ENCODE assay signal across 18 cellular contexts in genomic region chr3:72113564-72113963, GRCh38.
A peak's percentile ranks its signal among the peaks of the same experiment; 100 is the strongest.
DNase-seq lines count a peak whose midpoint lies in the region; ATAC-seq, FAIRE-seq and TF ChIP-seq lines count a peak whose summit lies in the region.
"Had no signal": no experiment of that assay in that cellular context is flagged by ENCODE, and none has a peak within 500 bp of the region (broad histone marks: within the 10 kb centered on the region; RNA-seq: fewer than 3 reads in every experiment).

No MANE protein-coding gene starts in this region.

- H3K4me2 ChIP-seq in K562 (ENCODE audit: insufficient read depth, low read length): no peak overlapping the region
- H3K4me2 ChIP-seq in MM.1S (ENCODE audit: low read depth, low read length): no peak overlapping the region

- in situ Hi-C loops in K562 (cut with MboI): no loop called here

- H3K27ac ChIP-seq in heart left ventricle: no peak overlapping the region
- no peak overlapping the region for H3K27ac ChIP-seq in HEK293 (ENCODE audit: extremely low read depth, low read depth, low read length)
- no peak overlapping the region for H3K27ac ChIP-seq in K562 (ENCODE audit: extremely low read depth, low read depth, low read length)
- no peak overlapping the region for H3K27ac ChIP-seq in MM.1S (ENCODE audit: low read length)

- BruUV-seq in K562 (replicated peaks; lab: Mats Ljungman, UMichigan): no TSS peak

- TF ChIP-seq EP300 in K562 (IDR thresholded peaks at IDR 0.05; ENCODE audit: low read length): no peak

- TF ChIP-seq POLR2A in heart left ventricle (IDR thresholded peaks at IDR 0.05): no peak
- TF ChIP-seq POLR2A in K562 (conservative IDR thresholded peaks at IDR 0.05): no peak

- H3K36me3 ChIP-seq in heart left ventricle: no peaks in the 10 kb centered on the region
- no peaks in the 10 kb centered on the region for H3K36me3 ChIP-seq in HEK293 (ENCODE audit: control insufficient read depth in 2 of 2, insufficient read depth in 1 of 2, low read length in 2 of 2)
- H3K36me3 ChIP-seq in K562 (ENCODE audit: control insufficient read depth, insufficient read depth, low read length): no peaks in the 10 kb centered on the region
- H3K36me3 ChIP-seq in MM.1S (replicated peaks; ENCODE audit: insufficient read depth, low read length): no peaks in the 10 kb centered on the region
- H3K36me3 ChIP-seq: HAP-1 had no signal

- H3K9me3 ChIP-seq in heart left ventricle (no peaks in the 10 kb centered on the region), HEK293 (ENCODE audit: control insufficient read depth, insufficient read depth, low read depth, low read length) (no peaks in the 10 kb centered on the region), K562 (replicated peaks; ENCODE audit: control insufficient read depth, insufficient read depth, low read depth, low read length) (no peaks in the 10 kb centered on the region), MM.1S (replicated peaks; ENCODE audit: insufficient read depth, low read length) (no peaks in the 10 kb centered on the region)
- H3K9me3 ChIP-seq: HAP-1 had no signal

- no peak for TF ChIP-seq CTCF in heart left ventricle (IDR thresholded peaks at IDR 0.05)
- no peak for TF ChIP-seq CTCF in HEK293 (tag by site-specific recombination; IDR thresholded peaks at IDR 0.05)
- no peak for TF ChIP-seq CTCF in K562 (IDR thresholded peaks at IDR 0.05 in 2 of 3, conservative IDR thresholded peaks at IDR 0.05 in 1 of 3; ENCODE audit: insufficient read depth in 2 of 3, low read depth in 1 of 3, low read length in 3 of 3)
- no peak for TF ChIP-seq CTCF in MM.1S (IDR thresholded peaks at IDR 0.05; ENCODE audit: low read length)

- intact Hi-C loops in heart left ventricle (cut with DNase I) (no loop called here), Right ventricle myocardium inferior (cut with DNase I) (no loop called here), K562 (cut with micrococcal nuclease) (no loop called here)

- WGBS in heart left ventricle, 4 donors: 27 to 59% (median 52%) methylated on average over 1 of the region's 1 CpG
- WGBS in K562 (ENCODE audit: insufficient coverage, low coverage, missing lambda C conversion rate): 0% methylated on average over 1 of the region's 1 CpG

- H3K4me1 ChIP-seq in heart left ventricle (peaks cover 0 to 6% (median 0%) of the 10 kb centered on the region in 12 donors), HEK293 (ENCODE audit: control insufficient read depth, insufficient read depth, low read length) (no peaks in the 10 kb centered on the region), K562 (replicated peaks in 1 of 2; ENCODE audit: control insufficient read depth in 2 of 2, insufficient read depth in 2 of 2, low read length in 2 of 2) (peaks cover 0 to 10% of the 10 kb centered on the region in 2 experiments; a peak in 2 of 5 replicates), MM.1S (ENCODE audit: low read length) (no peaks in the 10 kb centered on the region)
- H3K4me1 ChIP-seq: HAP-1 had no signal

- no peaks in the 10 kb centered on the region for H4K20me1 ChIP-seq in K562 (replicated peaks; ENCODE audit: control insufficient read depth, insufficient read depth, low read length)
- H4K20me1 ChIP-seq in MM.1S (ENCODE audit: insufficient read depth, low read length): no peaks in the 10 kb centered on the region

- H3K79me2 ChIP-seq in K562 (ENCODE audit: control insufficient read depth, insufficient read depth, low read length) (no peaks in the 10 kb centered on the region), MM.1S (ENCODE audit: low read length) (no peaks in the 10 kb centered on the region)

- no peaks in the 10 kb centered on the region for H3K9me1 ChIP-seq in K562 (ENCODE audit: control insufficient read depth, insufficient read depth, low read length)

- H3K9ac ChIP-seq in K562 (ENCODE audit: insufficient read depth in 1 of 2, low read depth in 2 of 2, low read length in 2 of 2): no peak overlapping the region
- H3K9ac ChIP-seq in MM.1S (ENCODE audit: low read length): no peak overlapping the region

- peak; percentile 41 to 71 (median 56) for ATAC-seq in heart left ventricle
- no peak for ATAC-seq in Right ventricle myocardium inferior
- ATAC-seq in K562: peak; percentile 21; the same call in 1 of the 3 replicates
- ATAC-seq in stimulated activated effector memory CD8-positive, alpha-beta T cell treated with anti-CD3 and anti-CD28 coated beads, Interleukin-12 subunit alpha, Interleukin-12 subunit beta, amount 100 ng/mL, for 72 hours: peak; percentile 36
- no peak for ATAC-seq in GM19467 (IDR thresholded peaks at IDR 0.05; ENCODE audit: unreplicated experiment)

- H2AFZ ChIP-seq in K562 (ENCODE audit: low read depth, low read length): 0 out of 2 replicates have a peak overlapping the region, but pooled peaks have one; percentile 50
- no peak overlapping the region for H2AFZ ChIP-seq in MM.1S (ENCODE audit: low read length)

- FAIRE-seq in K562 (lab: Jason Lieb, UNC): no peak
- FAIRE-seq: GM18507, H54 had no signal

- peak in 3 of 5 donors; percentile 24 to 52 (median 48) for DNase-seq in heart left ventricle
- no peak for DNase-seq in Right ventricle myocardium inferior (ENCODE audit: missing footprints)
- no peak for DNase-seq in K562 (ENCODE audit: extremely low read depth in 1 of 4, low spot score in 3 of 4)
- no peak for DNase-seq in stimulated activated effector memory CD8-positive, alpha-beta T cell treated with anti-CD3 and anti-CD28 coated beads, Interleukin-12 subunit alpha, Interleukin-12 subunit beta, amount 100 ng/mL, for 72 hours (ENCODE audit: low spot score in 2 of 2)
- no peak for DNase-seq in MM.1S
- DNase-seq: C1 segment of cervical spinal cord; Calu3; CD4-positive, alpha-beta memory T cell; COR-L47; DMS53; DMS79 treated with DMSO at 0.1 percent for 48 hours; GF-D8; GOT3 had no signal

- no peaks in the 10 kb centered on the region for H3K9me2 ChIP-seq in MM.1S (replicated peaks; ENCODE audit: insufficient read depth, low read length)

- no peak overlapping the region for H3K27ac Mint-ChIP-seq in stimulated activated effector memory CD8-positive, alpha-beta T cell treated with anti-CD3 and anti-CD28 coated beads, Interleukin-12 subunit alpha, Interleukin-12 subunit beta, amount 100 ng/mL, for 72 hours
- H3K27ac Mint-ChIP-seq: CD4-positive, alpha-beta memory T cell had no signal

- no peak overlapping the region for H3K4me3 ChIP-seq in heart left ventricle
- no peak overlapping the region for H3K4me3 ChIP-seq in HEK293 (ENCODE audit: low read depth, low read length)
- H3K4me3 ChIP-seq in K562: no peak overlapping the region
- no peak overlapping the region for H3K4me3 ChIP-seq in MM.1S (ENCODE audit: low read length)
- H3K4me3 ChIP-seq: HAP-1 had no signal

- H3K9me3 Mint-ChIP-seq in stimulated activated effector memory CD8-positive, alpha-beta T cell treated with anti-CD3 and anti-CD28 coated beads, Interleukin-12 subunit alpha, Interleukin-12 subunit beta, amount 100 ng/mL, for 72 hours: no peaks in the 10 kb centered on the region
- H3K9me3 Mint-ChIP-seq: CD4-positive, alpha-beta memory T cell had no signal

- no peak overlapping the region for H3K4me3 Mint-ChIP-seq in stimulated activated effector memory CD8-positive, alpha-beta T cell treated with anti-CD3 and anti-CD28 coated beads, Interleukin-12 subunit alpha, Interleukin-12 subunit beta, amount 100 ng/mL, for 72 hours
- H3K4me3 Mint-ChIP-seq: CD4-positive, alpha-beta memory T cell had no signal

- H3F3A ChIP-seq in MM.1S (ENCODE audit: insufficient read depth, low read length): no peaks in the 10 kb centered on the region

- CTCF ChIA-PET in HEK293 (lab: Yijun Ruan, JAX) (no interaction called here), K562 (lab: Yijun Ruan, JAX; ENCODE audit: low intra/inter-chr PET ratio) (no interaction called here)

- H3K36me3 Mint-ChIP-seq in stimulated activated effector memory CD8-positive, alpha-beta T cell treated with anti-CD3 and anti-CD28 coated beads, Interleukin-12 subunit alpha, Interleukin-12 subunit beta, amount 100 ng/mL, for 72 hours: no peaks in the 10 kb centered on the region
- H3K36me3 Mint-ChIP-seq: CD4-positive, alpha-beta memory T cell had no signal

- POLR2A ChIA-PET in HEK293 (lab: Yijun Ruan, JAX) (no interaction called here), K562 (lab: Yijun Ruan, JAX) (interaction anchor here (0.6 to 0.8 kb wide), 4 partner anchors 17 to 893 kb away, joined by 3 read pairs; no protein-coding TSS in a partner anchor)

- TF ChIP-seq RAD21 in K562 (CRISPR knock-in tag; conservative IDR thresholded peaks at IDR 0.05 in 1 of 2, IDR thresholded peaks at IDR 0.05 in 1 of 2): no peak

- H3K4me1 Mint-ChIP-seq in stimulated activated effector memory CD8-positive, alpha-beta T cell treated with anti-CD3 and anti-CD28 coated beads, Interleukin-12 subunit alpha, Interleukin-12 subunit beta, amount 100 ng/mL, for 72 hours: no peaks in the 10 kb centered on the region
- H3K4me1 Mint-ChIP-seq: CD4-positive, alpha-beta memory T cell had no signal

- H3K27me3 ChIP-seq in heart left ventricle (no peaks in the 10 kb centered on the region), K562 (ENCODE audit: control insufficient read depth in 2 of 2, insufficient read depth in 2 of 2, low read length in 2 of 2) (no peaks in the 10 kb centered on the region), MM.1S (replicated peaks; ENCODE audit: insufficient read depth, low read length) (no peaks in the 10 kb centered on the region)

TF ChIP-seq in K562, 482 proteins besides CTCF, POLR2A, EP300 and RAD21:
- TF ChIP-seq ZNF263 (CRISPR knock-in tag; IDR thresholded peaks at IDR 0.05; ENCODE audit: borderline replicate concordance): peak; percentile 63; the same call in 1 of the 2 replicates
- TF ChIP-seq NKRF (IDR thresholded peaks at IDR 0.05; ENCODE audit: borderline replicate concordance): no peak
TF ChIP-seq in K562: peak in this region for 1.

Comparison
In these comparisons a context has a peak if more than half of its experiments do, and no peak if none do; other contexts are left out.
1. ATAC-seq: peak in heart left ventricle (4 of 4), K562 (single experiment) and stimulated activated effector memory CD8-positive, alpha-beta T cell treated with anti-CD3 and anti-CD28 coated beads, Interleukin-12 subunit alpha, Interleukin-12 subunit beta, amount 100 ng/mL, for 72 hours (single experiment); none in Right ventricle myocardium inferior (single experiment) and GM19467 (single experiment).
2. DNase-seq: peak in heart left ventricle (3 of 5); none in Right ventricle myocardium inferior (single experiment), K562 (0 of 4), stimulated activated effector memory CD8-positive, alpha-beta T cell treated with anti-CD3 and anti-CD28 coated beads, Interleukin-12 subunit alpha, Interleukin-12 subunit beta, amount 100 ng/mL, for 72 hours (0 of 2) and MM.1S (single experiment).